12 cellular contexts compared by ENCODE assay signal in genomic region chr20:20009784-20010253, GRCh38. TPM values are rescaled to one million over a fixed set of nuclear protein-coding genes. Genes with fewer than 3 reads are reported as not detected.
DNase-seq lines count a peak whose midpoint lies in the region; ATAC-seq and TF ChIP-seq lines count a peak whose summit lies in the region.
"Had no signal": no experiment of that assay in that cellular context is flagged by ENCODE, and none has a peak within 500 bp of the region (broad histone marks: within the 10 kb centered on the region; RNA-seq: fewer than 3 reads in every experiment).

No MANE protein-coding gene starts in this region.

- H3K27ac ChIP-seq in Panc1 (ENCODE audit: low read length) (no peak overlapping the region), substantia nigra (ENCODE audit: low read depth, low read length, poor library complexity, severe bottlenecking) (peak overlapping the region; percentile 68), esophagus muscularis mucosa (replicated peaks in 1 of 4) (peak overlapping the region in 1 of 4 donors; percentile 11)

- in situ Hi-C loops in Panc1 (cut with HindIII; ENCODE audit: low pct_unique_long_range_greater_than_20kb, low sequenced_read_pairs), result no loop called here

- ATAC-seq in Panc1, result peak; percentile 42; the same call in 1 of the 2 replicates

- no peak for TF ChIP-seq POLR2A in esophagus muscularis mucosa (IDR thresholded peaks at IDR 0.05; ENCODE audit: low read depth)

- POLR2A ChIA-PET in Panc1 (lab: Charles Lee), result no interaction called here

- 65% methylated on average over 12 of the region's 14 CpGs for WGBS in esophagus muscularis mucosa

- TF ChIP-seq EP300 in esophagus muscularis mucosa (IDR thresholded peaks at IDR 0.05), result no peak

- no peaks in the 10 kb centered on the region for H3K36me3 ChIP-seq in Panc1 (ENCODE audit: control insufficient read depth, insufficient read depth, low read length)
- H3K36me3 ChIP-seq in esophagus muscularis mucosa, result no peaks in the 10 kb centered on the region
- H3K36me3 ChIP-seq: gastroesophageal sphincter had no signal

- no peaks in the 10 kb centered on the region for H3K27me3 ChIP-seq in Panc1 (ENCODE audit: control insufficient read depth, insufficient read depth, low read length)
- H3K27me3 ChIP-seq in esophagus muscularis mucosa, result no peaks in the 10 kb centered on the region
- H3K27me3 ChIP-seq: gastroesophageal sphincter had no signal

- intact Hi-C loops in Panc1 (cut with micrococcal nuclease; ENCODE audit: unreplicated experiment) (no loop called here), esophagus muscularis mucosa (cut with DNase I) (no loop called here)

- H3K9me3 ChIP-seq in Panc1 (ENCODE audit: control insufficient read depth, insufficient read depth, low read depth, low read length) (no peaks in the 10 kb centered on the region), esophagus muscularis mucosa (no peaks in the 10 kb centered on the region)
- H3K9me3 ChIP-seq: gastroesophageal sphincter had no signal

- H3K4me1 ChIP-seq in Panc1 (ENCODE audit: control insufficient read depth, insufficient read depth, low read length) (peaks cover 8% of the 10 kb centered on the region), esophagus muscularis mucosa (peaks cover 15 to 21% (median 20%) of the 10 kb centered on the region in 4 donors)

- TF ChIP-seq CTCF in Panc1 (IDR thresholded peaks at IDR 0.05) (no peak), esophagus muscularis mucosa (IDR thresholded peaks at IDR 0.05) (no peak)

- CTCF ChIA-PET in Panc1 (lab: Charles Lee), result no interaction called here

- DNase-seq in DMS53 (lab: John Stamatoyannopoulos, UW) (peak; percentile 18), DMS53 treated with DMSO at 0.1 percent for 48 hours (lab: John Stamatoyannopoulos, UW; ENCODE audit: unreplicated experiment) (no peak), Panc1 (ENCODE audit: low read depth, low spot score) (no peak), left kidney (ENCODE audit: low read depth, low spot score) (peak; percentile 48), substantia nigra (lab: John Stamatoyannopoulos, UW) (peak in 4 of 49 donors; percentile 28 to 38 (median 32)), esophagus muscularis mucosa (ENCODE audit: extremely low spot score) (no peak)
- DNase-seq in stimulated activated CD4-positive, alpha-beta T cell treated with anti-CD3 and anti-CD28 coated beads, Interleukin-15, amount 100 ng/mL, for 24 hours, result no peak
- DNase-seq in stimulated activated naive CD4-positive, alpha-beta T cell treated with Interleukin-2 at 50 U/mL for 16 hours (lab: John Stamatoyannopoulos, UW), result no peak
- DNase-seq: activated CD4-positive, alpha-beta T cell treated with anti-CD3 and anti-CD28 coated beads for 4 hours; activated gamma-delta T cell; EL had no signal

- BruUV-seq in Panc1 (replicated peaks; lab: Mats Ljungman, UMichigan), result no TSS peak

- no peak overlapping the region for H3K4me3 ChIP-seq in Panc1 (ENCODE audit: low read depth in 2 of 2, low read length in 2 of 2)
- no peak overlapping the region for H3K4me3 ChIP-seq in esophagus muscularis mucosa
- H3K4me3 ChIP-seq: gastroesophageal sphincter had no signal

RNA-seq across cellular contexts. Expression of gene NAA20, which starts 7.3 kb away (rescaled TPM):
- total RNA-seq in Panc1 (2021; ENCODE audit: unreplicated experiment) (65.6 TPM), esophagus muscularis mucosa (10 to 100 TPM; 29.5 to 38.5 (median 34.8) TPM)
- 56.9 TPM for polyA plus RNA-seq in Panc1 (2012; ENCODE audit: insufficient read length)

RNA-seq across cellular contexts. Expression of gene CRNKL1, which starts 42.4 kb away (rescaled TPM):
- total RNA-seq in Panc1 (2021; ENCODE audit: unreplicated experiment), result 16.4 TPM
- polyA plus RNA-seq in Panc1 (2012; ENCODE audit: insufficient read length), result 13.1 TPM
- total RNA-seq in esophagus muscularis mucosa, result 10 to 100 TPM; 23.2 to 34.4 (median 25.3) TPM

RNA-seq across cellular contexts. Expression of gene CFAP61, which starts 42.5 kb away (rescaled TPM):
- 0.28 TPM for total RNA-seq in Panc1 (2021; ENCODE audit: unreplicated experiment)
- not detected for polyA plus RNA-seq in Panc1 (2012; ENCODE audit: insufficient read length)
- total RNA-seq in esophagus muscularis mucosa, result not detected

Comparison
In these comparisons a context has a peak if more than half of its experiments do, and no peak if none do; other contexts are left out.
1. DNase-seq: peak in DMS53 (single experiment) and left kidney (single experiment); none in DMS53 treated with DMSO at 0.1 percent for 48 hours (single experiment), Panc1 (single experiment), stimulated activated CD4-positive, alpha-beta T cell treated with anti-CD3 and anti-CD28 coated beads, Interleukin-15, amount 100 ng/mL, for 24 hours (single experiment), stimulated activated naive CD4-positive, alpha-beta T cell treated with Interleukin-2 at 50 U/mL for 16 hours (single experiment) and esophagus muscularis mucosa (single experiment).